8 cellular contexts compared by ENCODE assay signal in genomic region chrX:153469811-153470410, GRCh38. TPM values are rescaled to one million over a fixed set of nuclear protein-coding genes. Genes with fewer than 3 reads are reported as not detected.
A peak's percentile ranks its signal among the peaks of the same experiment; 100 is the strongest.
DNase-seq lines count a peak whose midpoint lies in the region; ATAC-seq and TF ChIP-seq lines count a peak whose summit lies in the region.

No MANE protein-coding gene starts in this region.

- no peaks in the 10 kb centered on the region for H3F3A ChIP-seq in neural progenitor cell (ENCODE audit: low read depth)

- H3K9ac ChIP-seq in ES-I3 (ENCODE audit: low read depth, low read length), result peak overlapping the region; percentile 86
- peak overlapping the region; percentile 45 for H3K9ac ChIP-seq in neural progenitor cell

- peak overlapping the region; percentile 63 for H2AFZ ChIP-seq in neural progenitor cell (replicated peaks)

- H3K27ac Mint-ChIP-seq in neural progenitor cell, result no peak overlapping the region

- H3K9me3 ChIP-seq in ES-I3 (ENCODE audit: control insufficient read depth, insufficient read depth, low read length), result no peaks in the 10 kb centered on the region
- no peaks in the 10 kb centered on the region for H3K9me3 ChIP-seq in neural progenitor cell (ENCODE audit: low read depth)

- H3K4me3 Mint-ChIP-seq in neural progenitor cell, result peak overlapping the region; percentile 86

- H4K20me1 ChIP-seq in neural progenitor cell (ENCODE audit: low read depth), result peaks cover 7% of the 10 kb centered on the region

- ATAC-seq in GM21360 (IDR thresholded peaks at IDR 0.05; ENCODE audit: unreplicated experiment), result peak; percentile 18
- peak; percentile 29 for ATAC-seq in HG03521 (IDR thresholded peaks at IDR 0.05; ENCODE audit: unreplicated experiment)

- no peak for TF ChIP-seq CTCF in WI38 (IDR thresholded peaks at IDR 0.05; ENCODE audit: low read depth, low read length)
- peak; percentile 13 for TF ChIP-seq CTCF in neural progenitor cell (IDR thresholded peaks at IDR 0.05)

- H3K27me3 ChIP-seq in neural progenitor cell, result peaks cover 6% of the 10 kb centered on the region

- H3K4me1 Mint-ChIP-seq in neural progenitor cell, result no peaks in the 10 kb centered on the region

- H3K27me3 Mint-ChIP-seq in neural progenitor cell (ENCODE audit: insufficient read depth, low read depth), result peaks cover 4% of the 10 kb centered on the region

- peak overlapping the region; percentile 81 for H3K4me2 ChIP-seq in neural progenitor cell

- no peaks in the 10 kb centered on the region for H3K79me2 ChIP-seq in neural progenitor cell (ENCODE audit: low read depth)

- no peaks in the 10 kb centered on the region for H3K36me3 Mint-ChIP-seq in neural progenitor cell

- peak; percentile 23 for DNase-seq in fibroblast of gingiva (ENCODE audit: low read depth)
- peak; percentile 66 for DNase-seq in neural progenitor cell (ENCODE audit: low spot score)
- DNase-seq in H4 (ENCODE audit: low spot score), result no peak
- DNase-seq in midbrain (lab: John Stamatoyannopoulos, UW), result no peak

- H3K9me3 Mint-ChIP-seq in neural progenitor cell, result peaks cover 20% of the 10 kb centered on the region

- H3K4me1 ChIP-seq in ES-I3 (ENCODE audit: insufficient read depth, low read length) (no peaks in the 10 kb centered on the region; the same call in 1 of the 2 replicates), neural progenitor cell (no peaks in the 10 kb centered on the region)

- H3K36me3 ChIP-seq in ES-I3 (ENCODE audit: insufficient read depth, low read length), result no peaks in the 10 kb centered on the region
- no peaks in the 10 kb centered on the region for H3K36me3 ChIP-seq in neural progenitor cell

- no peak overlapping the region for H3K27ac ChIP-seq in neural progenitor cell

- H3K4me3 ChIP-seq in WI38 (ENCODE audit: low read depth, low read length), result peak overlapping the region; percentile 64
- H3K4me3 ChIP-seq in neural progenitor cell, result peak overlapping the region; percentile 82

RNA-seq across cellular contexts. Expression of gene HAUS7, which starts 0.5 kb away (rescaled TPM):
- total RNA-seq in neural progenitor cell (ENCODE audit: low replicate concordance), result 13.1 and 25.9 TPM in 2 replicates
- 48.6 and 52.4 TPM in 2 replicates for total RNA-seq in H4 (2014; rRNA removed; shearing (Covaris generic))

RNA-seq across cellular contexts. Expression of gene TREX2, which starts 24.1 kb away (rescaled TPM):
- 0.96 TPM in 1 of 2 replicates, not detected in the other for total RNA-seq in neural progenitor cell (ENCODE audit: low replicate concordance)
- 1.2 TPM in 1 of 2 replicates, not detected in the other for total RNA-seq in H4 (2014; rRNA removed; shearing (Covaris generic))

RNA-seq across cellular contexts. Expression of gene BGN, which starts 24.9 kb away (rescaled TPM):
- total RNA-seq in neural progenitor cell (ENCODE audit: low replicate concordance), result 0.37 TPM in 1 of 2 replicates, not detected in the other
- total RNA-seq in H4 (2014; rRNA removed; shearing (Covaris generic)), result not detected in 2 replicates

RNA-seq across cellular contexts. Expression of gene ATP2B3, which starts 47.5 kb away (rescaled TPM):
- total RNA-seq in neural progenitor cell (ENCODE audit: low replicate concordance), result 0.59 TPM in 1 of 2 replicates, not detected in the other
- not detected in 2 replicates for total RNA-seq in H4 (2014; rRNA removed; shearing (Covaris generic))

RNA-seq across cellular contexts. Expression of gene ZFP92, which starts 58.6 kb away (rescaled TPM):
- total RNA-seq in neural progenitor cell (ENCODE audit: low replicate concordance), result 0.22 TPM in 1 of 2 replicates, not detected in the other
- not detected in 2 replicates for total RNA-seq in H4 (2014; rRNA removed; shearing (Covaris generic))

Comparison
In these comparisons a context has a peak if more than half of its experiments do, and no peak if none do; other contexts are left out.
1. DNase-seq: peak in fibroblast of gingiva (single experiment) and neural progenitor cell (single experiment); none in H4 (single experiment) and midbrain (single experiment).